Comparison of ENCODE assay signal across 15 cellular contexts in the genomic region with DNA sequence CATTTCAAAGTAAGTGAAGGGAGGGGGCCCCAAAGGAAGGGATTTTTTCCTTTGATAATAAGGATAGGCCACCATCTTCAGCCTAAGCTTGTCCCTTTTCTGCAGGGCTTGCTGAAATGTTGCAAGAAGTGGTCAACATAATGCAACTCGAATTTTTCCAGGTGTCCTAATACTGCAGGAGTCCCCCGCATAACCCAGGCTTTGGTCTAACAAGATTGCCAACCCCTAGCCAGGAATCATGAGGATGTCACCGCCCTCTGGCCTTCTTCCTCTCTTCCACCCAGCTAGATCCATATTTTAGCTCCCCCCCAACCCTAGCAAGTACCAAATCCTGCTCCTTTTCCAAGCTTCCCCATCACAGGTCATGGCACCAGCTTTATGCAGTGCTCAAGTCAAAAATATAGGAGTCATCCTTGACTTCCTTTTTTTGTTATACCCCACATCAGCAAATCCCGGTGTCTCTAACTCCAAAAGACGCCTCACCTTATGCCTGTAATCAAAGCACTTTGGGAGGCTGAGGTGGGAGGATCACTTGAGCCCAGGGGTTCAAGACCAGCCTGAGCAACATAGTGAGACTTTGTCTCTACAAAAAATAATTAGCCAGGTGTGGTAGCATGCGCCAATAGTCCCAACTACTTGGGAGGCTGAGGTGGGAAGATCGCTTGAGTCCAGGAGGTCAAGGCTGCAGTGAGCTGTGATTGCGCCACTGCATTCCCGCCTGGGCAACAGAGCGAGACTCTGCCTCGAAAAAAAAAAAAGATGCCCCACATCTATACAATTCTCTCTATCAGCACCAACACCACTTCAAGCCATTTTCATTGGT. TPM values are rescaled to one million over a fixed set of nuclear protein-coding genes. Genes with fewer than 3 reads are reported as not detected.
DNase-seq lines count a peak whose midpoint lies in the region; ATAC-seq and TF ChIP-seq lines count a peak whose summit lies in the region.
"Had no signal": no experiment of that assay in that cellular context is flagged by ENCODE, and none has a peak within 500 bp of the region (broad histone marks: within the 10 kb centered on the region; RNA-seq: fewer than 3 reads in every experiment).

No MANE protein-coding gene starts in this region.

- H3K36me3 ChIP-seq in left ventricle myocardium inferior (no peaks in the 10 kb centered on the region), vagina (no peaks in the 10 kb centered on the region)

- no peaks in the 10 kb centered on the region for H3K9me3 Mint-ChIP-seq in nephron progenitor cell
- H3K9me3 Mint-ChIP-seq in activated T-cell treated with anti-CD3 and anti-CD28 coated beads, Interleukin-2, amount 50 U/mL, for 24 hours = no peaks in the 10 kb centered on the region
- H3K9me3 Mint-ChIP-seq: activated naive CD4-positive, alpha-beta T cell treated with anti-CD3 and anti-CD28 coated beads for 36 hours; CD4-positive, alpha-beta T cell; endodermal cell; type B pancreatic cell had no signal

- TF ChIP-seq CTCF in left ventricle myocardium inferior (IDR thresholded peaks at IDR 0.05; ENCODE audit: borderline replicate concordance) (no peak), nephron progenitor cell (IDR thresholded peaks at IDR 0.05) (no peak), vagina (IDR thresholded peaks at IDR 0.05) (no peak)

- peaks cover 9% of the 10 kb centered on the region for H3K27me3 Mint-ChIP-seq in nephron progenitor cell (ENCODE audit: low read depth, poor library complexity)
- H3K27me3 Mint-ChIP-seq in activated T-cell treated with anti-CD3 and anti-CD28 coated beads, Interleukin-2, amount 50 U/mL, for 24 hours = peaks cover 18% of the 10 kb centered on the region

- H3K4me3 Mint-ChIP-seq in nephron progenitor cell = peak overlapping the region; percentile 1
- H3K4me3 Mint-ChIP-seq in activated T-cell treated with anti-CD3 and anti-CD28 coated beads, Interleukin-2, amount 50 U/mL, for 24 hours = no peak overlapping the region
- H3K4me3 Mint-ChIP-seq: activated naive CD4-positive, alpha-beta T cell treated with anti-CD3 and anti-CD28 coated beads for 36 hours; CD4-positive, alpha-beta T cell; endodermal cell; type B pancreatic cell had no signal

- H3K9me3 ChIP-seq in left ventricle myocardium inferior (replicated peaks) = no peaks in the 10 kb centered on the region
- H3K9me3 ChIP-seq in vagina = no peaks in the 10 kb centered on the region

- H3K27me3 ChIP-seq in left ventricle myocardium inferior (ENCODE audit: low read depth) (no peaks in the 10 kb centered on the region), vagina (no peaks in the 10 kb centered on the region)

- H3K4me1 Mint-ChIP-seq in nephron progenitor cell = peaks cover 63% of the 10 kb centered on the region
- H3K4me1 Mint-ChIP-seq in activated T-cell treated with anti-CD3 and anti-CD28 coated beads, Interleukin-2, amount 50 U/mL, for 24 hours (ENCODE audit: low read depth) = peaks cover 5% of the 10 kb centered on the region

- peak overlapping the region; percentile 37 for H3K4me3 ChIP-seq in left ventricle myocardium inferior
- H3K4me3 ChIP-seq in vagina = no peak overlapping the region

- ATAC-seq in left ventricle myocardium superior (no peak), HG03457 (IDR thresholded peaks at IDR 0.05; ENCODE audit: unreplicated experiment) (no peak)
- ATAC-seq: activated CD4-positive, CD25-positive, alpha-beta regulatory T cell treated with anti-CD3 and anti-CD28 coated beads, Interleukin-2, amount 50 U/mL, for 24 hours; foreskin keratinocyte had no signal

- TF ChIP-seq POLR2A in vagina (IDR thresholded peaks at IDR 0.05) = no peak

- H3K27ac Mint-ChIP-seq in nephron progenitor cell = no peak overlapping the region
- H3K27ac Mint-ChIP-seq in activated T-cell treated with anti-CD3 and anti-CD28 coated beads, Interleukin-2, amount 50 U/mL, for 24 hours = no peak overlapping the region
- H3K27ac Mint-ChIP-seq: activated naive CD4-positive, alpha-beta T cell treated with anti-CD3 and anti-CD28 coated beads for 36 hours; CD4-positive, alpha-beta T cell; endodermal cell; type B pancreatic cell had no signal

- intact Hi-C loops in left ventricle myocardium inferior (cut with micrococcal nuclease) (no loop called here), left ventricle myocardium superior (cut with micrococcal nuclease) (no loop called here), vagina (cut with DNase I) (no loop called here)

- H3K36me3 Mint-ChIP-seq in nephron progenitor cell (ENCODE audit: low read depth) = no peaks in the 10 kb centered on the region
- no peaks in the 10 kb centered on the region for H3K36me3 Mint-ChIP-seq in activated T-cell treated with anti-CD3 and anti-CD28 coated beads, Interleukin-2, amount 50 U/mL, for 24 hours (ENCODE audit: low read depth)
- H3K36me3 Mint-ChIP-seq: type B pancreatic cell had no signal

- DNase-seq in left ventricle myocardium inferior (no peak), left ventricle myocardium superior (no peak), nephron progenitor cell (no peak), vagina (ENCODE audit: extremely low spot score in 2 of 2) (no peak)
- DNase-seq in activated T-cell treated with anti-CD3 and anti-CD28 coated beads, Interleukin-2, amount 50 U/mL, for 24 hours = no peak
- DNase-seq: activated naive CD4-positive, alpha-beta T cell treated with anti-CD3 and anti-CD28 coated beads for 36 hours; CD4-positive, alpha-beta T cell; EL; endodermal cell; foreskin keratinocyte; NCI-H82; RPMI8226 had no signal

- H3K4me1 ChIP-seq in left ventricle myocardium inferior = peaks cover 83% of the 10 kb centered on the region
- peaks cover 48% of the 10 kb centered on the region for H3K4me1 ChIP-seq in vagina
- H3K4me1 ChIP-seq: foreskin keratinocyte had no signal

- peak overlapping the region; percentile 86 for H3K27ac ChIP-seq in left ventricle myocardium inferior (replicated peaks)
- H3K27ac ChIP-seq in vagina = peak overlapping the region; percentile 85
- H3K27ac ChIP-seq: foreskin keratinocyte had no signal

RNA-seq across cellular contexts. Expression of a gene that starts 9.1 kb away (rescaled TPM):
- total RNA-seq in left ventricle myocardium inferior (84.1 TPM), left ventricle myocardium superior (97.7 TPM), vagina (292 TPM)
- total RNA-seq: CD4-positive, alpha-beta T cell had no signal

RNA-seq across cellular contexts. Expression of a gene that starts 13.5 kb away (rescaled TPM):
- total RNA-seq in left ventricle myocardium inferior (21.9 TPM), left ventricle myocardium superior (26.2 TPM), vagina (36.6 TPM)

RNA-seq across cellular contexts. Expression of a gene that starts 29.9 kb away (rescaled TPM):
- total RNA-seq in left ventricle myocardium inferior (116 TPM), left ventricle myocardium superior (123 TPM), vagina (114 TPM)

RNA-seq across cellular contexts. Expression of a gene that starts 30.0 kb away (rescaled TPM):
- total RNA-seq in left ventricle myocardium inferior (7.6 TPM), left ventricle myocardium superior (5.8 TPM), vagina (15.2 TPM)

RNA-seq across cellular contexts. Expression of a gene that starts 33.6 kb away (rescaled TPM):
- total RNA-seq in left ventricle myocardium inferior (2.4 TPM), left ventricle myocardium superior (1.1 TPM), vagina (7.1 TPM)
